In genomic region chr14:59117754-59118153, GRCh38 we compare ENCODE assay signal across 1 cellular context.
TF ChIP-seq lines count a peak whose summit lies in the region.

No MANE protein-coding gene starts in this region.

TF ChIP-seq in HCT116, 20 proteins besides CTCF, POLR2A, EP300 and RAD21 (continued from another document):
- TF ChIP-seq ZBTB33 (IDR thresholded peaks at IDR 0.05; ENCODE audit: extremely low read depth, insufficient replicate concordance, low read length) (no peak), SP1 (IDR thresholded peaks at IDR 0.05; ENCODE audit: low read depth) (no peak), JUND (IDR thresholded peaks at IDR 0.05) (no peak), MAX (IDR thresholded peaks at IDR 0.05) (no peak), ATF3 (IDR thresholded peaks at IDR 0.05) (no peak), FOSL1 (IDR thresholded peaks at IDR 0.05; ENCODE audit: low read depth) (no peak), CBX3 (IDR thresholded peaks at IDR 0.05; ENCODE audit: low read depth) (no peak), ZFX (IDR thresholded peaks at IDR 0.05) (no peak), SRF (IDR thresholded peaks at IDR 0.05; ENCODE audit: low read depth) (no peak), POLR2AphosphoS5 (IDR thresholded peaks at IDR 0.05; ENCODE audit: low read depth, low read length) (no peak), ZNF274 (IDR thresholded peaks at IDR 0.05; ENCODE audit: low read depth, low read length) (no peak)
